Comparison of ENCODE assay signal across 15 cellular contexts in the genomic region with DNA sequence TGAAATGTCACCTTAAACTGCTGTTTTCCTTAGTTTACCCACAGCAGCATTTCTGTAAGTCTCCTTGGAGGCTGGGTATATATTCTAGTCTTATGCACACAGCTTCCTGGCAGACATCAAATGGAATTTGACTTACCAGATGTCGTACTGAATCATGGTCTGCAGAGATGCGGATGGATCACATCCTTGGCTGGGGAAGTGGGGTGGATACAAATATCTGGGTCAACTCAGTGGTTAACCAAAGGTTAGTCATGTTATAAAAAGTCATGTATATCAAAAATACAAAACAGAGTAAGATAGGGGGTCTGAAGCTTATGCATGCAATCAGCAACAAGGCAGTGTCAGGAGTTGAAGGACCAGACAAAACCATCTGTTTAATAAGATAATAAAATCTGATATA.
DNase-seq lines count a peak whose midpoint lies in the region; ATAC-seq and TF ChIP-seq lines count a peak whose summit lies in the region.
"Had no signal": no experiment of that assay in that cellular context is flagged by ENCODE, and none has a peak within 500 bp of the region (broad histone marks: within the 10 kb centered on the region; RNA-seq: fewer than 3 reads in every experiment).

No MANE protein-coding gene starts in this region.

- H3F3A ChIP-seq in GM23248 (ENCODE audit: insufficient read depth), result peaks cover 23% of the 10 kb centered on the region

- H3K27me3 ChIP-seq in GM23248 (replicated peaks; ENCODE audit: insufficient read depth), result no peaks in the 10 kb centered on the region
- no peaks in the 10 kb centered on the region for H3K27me3 ChIP-seq in mesendoderm (ENCODE audit: insufficient read depth, low read length, poor library complexity)
- H3K27me3 ChIP-seq: esophagus squamous epithelium had no signal

- ATAC-seq in SK-N-SH treated with all-trans-retinoic acid at 6 μM for 48 hours (peak; percentile 64; the same call in 2 of the 3 replicates), HG03521 (IDR thresholded peaks at IDR 0.05; ENCODE audit: unreplicated experiment) (no peak)
- ATAC-seq: natural killer cell treated with Interleukin-12 subunit alpha and Interleukin-12 subunit beta and Interleukin-15 and Interleukin-18, amount 100 ng/mL, for 72 hours had no signal

- H3K4me2 ChIP-seq in GM23248 (ENCODE audit: unreplicated experiment) (peak overlapping the region; percentile 45), mesendoderm (ENCODE audit: low read length) (no peak overlapping the region)

- H2BK5ac ChIP-seq in mesendoderm (ENCODE audit: low read length), result no peak overlapping the region

- no peaks in the 10 kb centered on the region for H4K20me1 ChIP-seq in GM23248 (ENCODE audit: insufficient read depth)

- H3K4me1 ChIP-seq in GM23248 (ENCODE audit: insufficient read depth), result peaks cover 38% of the 10 kb centered on the region
- no peaks in the 10 kb centered on the region for H3K4me1 ChIP-seq in mesendoderm (ENCODE audit: control insufficient read depth, low read depth, low read length)

- H3K9ac ChIP-seq in GM23248 (no peak overlapping the region), mesendoderm (ENCODE audit: low read length) (no peak overlapping the region)

- H3K79me2 ChIP-seq in GM23248 (ENCODE audit: insufficient read depth), result peaks cover 63% of the 10 kb centered on the region
- H3K79me2 ChIP-seq in mesendoderm (ENCODE audit: control insufficient read depth, insufficient read depth, low read length), result no peaks in the 10 kb centered on the region

- H3K4me3 ChIP-seq in GM23248 (no peak overlapping the region), fibroblast of mammary gland (ENCODE audit: control insufficient read depth, low read depth, low read length) (no peak overlapping the region), mesendoderm (ENCODE audit: low read length) (no peak overlapping the region)
- H3K4me3 ChIP-seq: esophagus squamous epithelium had no signal

- no peak overlapping the region for H4K5ac ChIP-seq in mesendoderm (ENCODE audit: low read length)

- H3K9me2 ChIP-seq in GM23248 (ENCODE audit: insufficient read depth), result no peaks in the 10 kb centered on the region

- H3K56ac ChIP-seq in mesendoderm (ENCODE audit: low read length), result no peak overlapping the region

- no peak overlapping the region for H2AK5ac ChIP-seq in mesendoderm (ENCODE audit: low read length)

- no peaks in the 10 kb centered on the region for H3K9me3 ChIP-seq in GM23248 (ENCODE audit: low read depth)

- no peaks in the 10 kb centered on the region for H3K79me1 ChIP-seq in mesendoderm (ENCODE audit: low read length)

- in situ Hi-C loops in GM23248 (cut with MboI), result no loop called here

- no peak overlapping the region for H4K8ac ChIP-seq in mesendoderm (ENCODE audit: low read depth, low read length)

- WGBS in GM23248 (ENCODE audit: low coverage in 1 of 2, low lambda C conversion rate in 2 of 2, missing lambda C conversion rate in 2 of 2), 2 experiments, result 0% methylated on average over 2 of the region's 2 CpGs
- WGBS in mesendoderm (ENCODE audit: extremely low coverage, insufficient coverage, low lambda C conversion rate), result no CpG with 5 or more reads among the region's 2 CpGs

- H3K36me3 ChIP-seq in GM23248 (ENCODE audit: low read depth) (peaks cover 9% of the 10 kb centered on the region), mesendoderm (ENCODE audit: control insufficient read depth, insufficient read depth, low read length) (no peaks in the 10 kb centered on the region)
- H3K36me3 ChIP-seq: esophagus squamous epithelium had no signal

- no peak overlapping the region for H3K18ac ChIP-seq in mesendoderm (ENCODE audit: low read length)

- H3K27ac ChIP-seq in GM23248, result 0 out of 2 replicates have a peak overlapping the region, but pooled peaks have one; percentile 15
- no peak overlapping the region for H3K27ac ChIP-seq in mesendoderm (ENCODE audit: low read depth, low read length)
- H3K27ac ChIP-seq: esophagus squamous epithelium had no signal

- H2AFZ ChIP-seq in GM23248, result no peak overlapping the region

- intact Hi-C loops in cardiac septum (cut with DNase I), result no loop called here

- H3K23ac ChIP-seq in mesendoderm (ENCODE audit: low read length), result no peak overlapping the region

- DNase-seq in GM23248 (peak; percentile 91), fibroblast of mammary gland (ENCODE audit: low read depth) (peak; percentile 92), stromal cell of bone marrow (ENCODE audit: low read depth) (peak; percentile 63), mesendoderm (no peak), cardiac septum (ENCODE audit: low spot score) (no peak)
- DNase-seq: activated CD4-positive, alpha-beta T cell treated with anti-CD3 and anti-CD28 coated beads, Interleukin-2, amount 10 ng/mL, durations not matched to agents 24 days and 14 days; esophagus squamous epithelium; MM.1S; NCI-H187 treated with DMSO at 0.1 percent for 48 hours; NCI-H82; SHP77; substantia nigra had no signal

- H2BK120ac ChIP-seq in mesendoderm (ENCODE audit: low read depth, low read length), result no peak overlapping the region

- TF ChIP-seq CTCF in fibroblast of mammary gland (conservative IDR thresholded peaks at IDR 0.05; ENCODE audit: control insufficient read depth, insufficient read depth, low read depth, low read length), result no peak

- H2BK15ac ChIP-seq in mesendoderm (replicated peaks; ENCODE audit: low read depth), result no peak overlapping the region

- no peak overlapping the region for H3K4ac ChIP-seq in mesendoderm (ENCODE audit: low read depth, low read length)

TF ChIP-seq in SK-N-SH treated with all-trans-retinoic acid at 6 μM for 48 hours, 23 proteins besides CTCF, POLR2A, EP300 and RAD21:
- TF ChIP-seq ZFP30 (CRISPR knock-in tag; IDR thresholded peaks at IDR 0.05) (no peak), ZNF565 (CRISPR knock-in tag; conservative IDR thresholded peaks at IDR 0.05; ENCODE audit: low read depth) (no peak)

Comparison
In these comparisons a context has a peak if more than half of its experiments do, and no peak if none do; other contexts are left out.
1. DNase-seq: peak in GM23248 (single experiment), fibroblast of mammary gland (single experiment) and stromal cell of bone marrow (single experiment); none in mesendoderm (single experiment) and cardiac septum (single experiment).